1 cellular context compared by ENCODE assay signal in genomic region chr14:104373055-104373854, GRCh38.
TF ChIP-seq lines count a peak whose summit lies in the region.

No MANE protein-coding gene starts in this region.

TF ChIP-seq in HEK293, 187 proteins besides CTCF, POLR2A, EP300 and RAD21 (continued from another document):
- TF ChIP-seq ZNF341 (tag by site-specific recombination; IDR thresholded peaks at IDR 0.05; ENCODE audit: low read depth), result peak; percentile 84
- TF ChIP-seq AEBP2 (tag by site-specific recombination; IDR thresholded peaks at IDR 0.05; ENCODE audit: borderline replicate concordance), result no peak
- no peak for TF ChIP-seq PATZ1 (tag by site-specific recombination; IDR thresholded peaks at IDR 0.05)
- peak; percentile 100 for TF ChIP-seq GLIS1 (tag by site-specific recombination; IDR thresholded peaks at IDR 0.05)
- peak; percentile 74; the same call in 1 of the 2 replicates for TF ChIP-seq KLF7 (tag by site-specific recombination; IDR thresholded peaks at IDR 0.05; ENCODE audit: borderline replicate concordance)
- no peak for TF ChIP-seq ZNF776 (tag by site-specific recombination; IDR thresholded peaks at IDR 0.05; ENCODE audit: borderline replicate concordance)
- TF ChIP-seq ZIC2 (tag by site-specific recombination; IDR thresholded peaks at IDR 0.05), result peak; percentile 100
- no peak for TF ChIP-seq ZNF335 (tag by site-specific recombination; conservative IDR thresholded peaks at IDR 0.05)
- TF ChIP-seq ZNF423 (tag by site-specific recombination; IDR thresholded peaks at IDR 0.05), result peak; percentile 42; the same call in 1 of the 2 replicates
- no peak for TF ChIP-seq ZBTB7A (tag by site-specific recombination; IDR thresholded peaks at IDR 0.05; ENCODE audit: low read depth)
- TF ChIP-seq KLF17 (tag by site-specific recombination; IDR thresholded peaks at IDR 0.05), result peak; percentile 91
- 0 out of 2 replicates have a peak, but pooled peaks have one; percentile 15 for TF ChIP-seq IKZF3 (tag by site-specific recombination; IDR thresholded peaks at IDR 0.05)
- no peak for TF ChIP-seq ZBTB6 (tag by site-specific recombination; IDR thresholded peaks at IDR 0.05)
- no peak for TF ChIP-seq ZNF112 (tag by site-specific recombination; IDR thresholded peaks at IDR 0.05)
